1 cellular context compared by ENCODE assay signal in genomic region chr9:130772185-130772584, GRCh38.
TF ChIP-seq lines count a peak whose summit lies in the region.

No MANE protein-coding gene starts in this region.

TF ChIP-seq in WTC11, 78 proteins besides CTCF, POLR2A, EP300 and RAD21 (continued from another document):
- TF ChIP-seq ZNF281 (CRISPR knock-in tag; IDR thresholded peaks at IDR 0.05): no peak
- no peak for TF ChIP-seq HMGA2 (CRISPR knock-in tag; IDR thresholded peaks at IDR 0.05)
- no peak for TF ChIP-seq TEAD4 (CRISPR knock-in tag; IDR thresholded peaks at IDR 0.05)
- no peak for TF ChIP-seq ATF2 (CRISPR knock-in tag; IDR thresholded peaks at IDR 0.05; ENCODE audit: borderline replicate concordance, low read depth)
- TF ChIP-seq OVOL2 (CRISPR knock-in tag; IDR thresholded peaks at IDR 0.05; ENCODE audit: borderline replicate concordance): no peak
- no peak for TF ChIP-seq AFF4 (CRISPR knock-in tag; IDR thresholded peaks at IDR 0.05; ENCODE audit: borderline replicate concordance)
- no peak for TF ChIP-seq ZNF396 (CRISPR knock-in tag; IDR thresholded peaks at IDR 0.05; ENCODE audit: borderline replicate concordance)
- no peak for TF ChIP-seq GABPB1 (CRISPR knock-in tag; IDR thresholded peaks at IDR 0.05)
- no peak for TF ChIP-seq ZNF423 (CRISPR knock-in tag; IDR thresholded peaks at IDR 0.05)
TF ChIP-seq in WTC11: peak in this region for 0.
